Comparison of ENCODE assay signal across 9 cellular contexts in the genomic region with DNA sequence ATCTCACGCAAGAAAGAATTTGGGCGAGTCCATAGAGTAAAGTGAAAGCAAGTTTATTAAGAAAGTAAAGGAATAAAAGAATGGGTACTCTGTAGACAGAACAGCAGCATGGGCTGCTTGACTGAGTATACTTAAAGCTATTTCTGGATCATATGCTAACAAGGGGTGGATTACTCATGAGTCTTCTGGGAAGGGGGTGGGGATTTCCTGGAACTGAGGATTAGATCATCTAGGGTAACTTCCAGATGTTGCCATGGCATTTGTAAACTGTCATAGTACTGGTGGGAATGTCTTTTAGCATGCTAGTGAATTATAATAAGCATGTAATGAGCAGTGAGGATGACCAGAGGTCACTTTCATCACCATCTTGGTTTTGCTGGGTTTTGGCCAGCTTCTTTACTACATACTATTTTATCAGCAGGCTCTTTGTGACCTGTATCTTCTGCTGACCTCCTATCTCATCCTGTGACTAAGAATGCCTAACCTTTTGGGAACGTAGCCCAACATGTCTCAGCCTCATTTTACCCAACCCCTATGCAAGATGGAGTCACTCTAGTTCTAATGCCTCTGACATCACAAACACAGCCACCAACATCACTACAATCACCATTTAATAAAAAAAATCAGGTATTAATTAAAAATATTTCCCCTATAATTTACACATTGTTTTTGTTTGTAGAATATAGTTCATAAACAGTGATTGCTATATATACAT.
DNase-seq lines count a peak whose midpoint lies in the region; ATAC-seq, FAIRE-seq and TF ChIP-seq lines count a peak whose summit lies in the region.
"Had no signal": no experiment of that assay in that cellular context is flagged by ENCODE, and none has a peak within 500 bp of the region (broad histone marks: within the 10 kb centered on the region; RNA-seq: fewer than 3 reads in every experiment).

No MANE protein-coding gene starts in this region.

- H3K36me3 ChIP-seq in body of pancreas (replicated peaks in 1 of 2; ENCODE audit: insufficient read depth in 1 of 2, low read depth in 2 of 2): no peaks in the 10 kb centered on the region
- H3K36me3 ChIP-seq in lower lobe of right lung: no peaks in the 10 kb centered on the region

- no peak for TF ChIP-seq CTCF in body of pancreas (IDR thresholded peaks at IDR 0.05)
- no peak for TF ChIP-seq CTCF in lower lobe of right lung (IDR thresholded peaks at IDR 0.05)

- DNase-seq in A172 (ENCODE audit: low spot score) (peak; percentile 82), H54 (ENCODE audit: insufficient read length, low spot score) (peak; percentile 11), body of pancreas (peak; percentile 57 to 82 (median 73)), lower lobe of right lung (no peak)
- DNase-seq in stimulated activated naive CD4-positive, alpha-beta T cell treated with Interleukin-2 at 50 U/mL for 16 hours (lab: John Stamatoyannopoulos, UW): no peak
- DNase-seq: RPMI8226 had no signal

- H3K9me3 ChIP-seq in body of pancreas: no peaks in the 10 kb centered on the region
- H3K9me3 ChIP-seq in lower lobe of right lung: no peaks in the 10 kb centered on the region

- H3K27ac ChIP-seq in body of pancreas: peak overlapping the region in 3 of 4 donors; percentile 5 to 83 (median 66)
- H3K27ac ChIP-seq in lower lobe of right lung: no peak overlapping the region

- no peak for TF ChIP-seq POLR2A in H54 (IDR thresholded peaks at IDR 0.05; ENCODE audit: low read depth, low read length)
- TF ChIP-seq POLR2A in body of pancreas (IDR thresholded peaks at IDR 0.05): peak in 1 of 3 donors; percentile 35

- no peaks in the 10 kb centered on the region for H3K27me3 ChIP-seq in body of pancreas
- no peaks in the 10 kb centered on the region for H3K27me3 ChIP-seq in lower lobe of right lung (ENCODE audit: low read depth)

- peak; percentile 88 for FAIRE-seq in H54 (lab: Jason Lieb, UNC)

- ATAC-seq in body of pancreas (peak; percentile 99), lower lobe of right lung (peak; percentile 78 to 81), GM18861 (IDR thresholded peaks at IDR 0.05; ENCODE audit: unreplicated experiment) (no peak), GM21576 (IDR thresholded peaks at IDR 0.05; ENCODE audit: unreplicated experiment) (no peak), HG02840 (IDR thresholded peaks at IDR 0.05; ENCODE audit: low FRiP score, unreplicated experiment) (no peak)

- H3K4me3 ChIP-seq in body of pancreas (no peak overlapping the region), lower lobe of right lung (no peak overlapping the region)

- intact Hi-C loops in body of pancreas (cut with DNase I) (no loop called here), lower lobe of right lung (cut with DNase I) (no loop called here)

- H3K4me1 ChIP-seq in body of pancreas (peaks cover 3% of the 10 kb centered on the region), lower lobe of right lung (no peaks in the 10 kb centered on the region)

- WGBS in body of pancreas, 2 donors: 68 to 69% methylated on average over 3 of the region's 3 CpGs

Comparison
In these comparisons a context has a peak if more than half of its experiments do, and no peak if none do; other contexts are left out.
1. DNase-seq: peak in A172 (single experiment), H54 (single experiment) and body of pancreas (4 of 4); none in lower lobe of right lung (single experiment) and stimulated activated naive CD4-positive, alpha-beta T cell treated with Interleukin-2 at 50 U/mL for 16 hours (single experiment).
2. ATAC-seq: peak in body of pancreas (single experiment) and lower lobe of right lung (2 of 2); none in GM18861 (single experiment), GM21576 (single experiment) and HG02840 (single experiment).